ENCODE assay signal across 1 cellular context in the genomic region with DNA sequence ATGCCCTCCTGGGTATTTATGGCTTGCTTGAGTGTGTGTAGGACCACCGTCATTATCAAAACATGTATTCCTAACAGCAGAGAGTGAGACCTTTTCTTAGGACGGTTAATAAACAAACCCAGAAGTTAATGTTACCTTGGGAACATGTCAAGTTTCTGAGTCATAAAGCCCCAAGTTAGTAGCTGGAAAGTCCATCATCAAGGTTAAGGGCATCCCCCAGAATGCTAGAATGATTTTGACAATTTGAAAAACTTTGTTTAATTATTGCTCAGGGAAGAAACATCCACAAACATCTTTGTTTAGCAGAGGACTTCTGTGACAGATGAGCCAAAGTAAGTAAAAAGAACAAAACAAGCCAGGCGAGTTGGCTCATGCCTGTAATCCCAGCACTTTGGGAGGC.
TF ChIP-seq lines count a peak whose summit lies in the region.

No MANE protein-coding gene starts in this region.

TF ChIP-seq in GM12878, 131 proteins besides CTCF, POLR2A, EP300 and RAD21:
- TF ChIP-seq, protein P1, sequence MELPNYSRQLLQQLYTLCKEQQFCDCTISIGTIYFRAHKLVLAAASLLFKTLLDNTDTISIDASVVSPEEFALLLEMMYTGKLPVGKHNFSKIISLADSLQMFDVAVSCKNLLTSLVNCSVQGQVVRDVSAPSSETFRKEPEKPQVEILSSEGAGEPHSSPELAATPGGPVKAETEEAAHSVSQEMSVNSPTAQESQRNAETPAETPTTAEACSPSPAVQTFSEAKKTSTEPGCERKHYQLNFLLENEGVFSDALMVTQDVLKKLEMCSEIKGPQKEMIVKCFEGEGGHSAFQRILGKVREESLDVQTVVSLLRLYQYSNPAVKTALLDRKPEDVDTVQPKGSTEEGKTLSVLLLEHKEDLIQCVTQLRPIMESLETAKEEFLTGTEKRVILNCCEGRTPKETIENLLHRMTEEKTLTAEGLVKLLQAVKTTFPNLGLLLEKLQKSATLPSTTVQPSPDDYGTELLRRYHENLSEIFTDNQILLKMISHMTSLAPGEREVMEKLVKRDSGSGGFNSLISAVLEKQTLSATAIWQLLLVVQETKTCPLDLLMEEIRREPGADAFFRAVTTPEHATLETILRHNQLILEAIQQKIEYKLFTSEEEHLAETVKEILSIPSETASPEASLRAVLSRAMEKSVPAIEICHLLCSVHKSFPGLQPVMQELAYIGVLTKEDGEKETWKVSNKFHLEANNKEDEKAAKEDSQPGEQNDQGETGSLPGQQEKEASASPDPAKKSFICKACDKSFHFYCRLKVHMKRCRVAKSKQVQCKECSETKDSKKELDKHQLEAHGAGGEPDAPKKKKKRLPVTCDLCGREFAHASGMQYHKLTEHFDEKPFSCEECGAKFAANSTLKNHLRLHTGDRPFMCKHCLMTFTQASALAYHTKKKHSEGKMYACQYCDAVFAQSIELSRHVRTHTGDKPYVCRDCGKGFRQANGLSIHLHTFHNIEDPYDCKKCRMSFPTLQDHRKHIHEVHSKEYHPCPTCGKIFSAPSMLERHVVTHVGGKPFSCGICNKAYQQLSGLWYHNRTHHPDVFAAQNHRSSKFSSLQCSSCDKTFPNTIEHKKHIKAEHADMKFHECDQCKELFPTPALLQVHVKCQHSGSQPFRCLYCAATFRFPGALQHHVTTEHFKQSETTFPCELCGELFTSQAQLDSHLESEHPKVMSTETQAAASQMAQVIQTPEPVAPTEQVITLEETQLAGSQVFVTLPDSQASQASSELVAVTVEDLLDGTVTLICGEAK (IDR thresholded peaks at IDR 0.05; ENCODE audit: borderline replicate concordance) = peak; percentile 18; the same call in 1 of the 2 replicates
- TF ChIP-seq NR2F1 (conservative IDR thresholded peaks at IDR 0.05) = no peak
